Comparison of ENCODE assay signal across 14 cellular contexts in genomic region chr7:48992816-48993215, GRCh38.
DNase-seq lines count a peak whose midpoint lies in the region; ATAC-seq lines count a peak whose summit lies in the region.
"Had no signal": no experiment of that assay in that cellular context is flagged by ENCODE, and none has a peak within 500 bp of the region (broad histone marks: within the 10 kb centered on the region; RNA-seq: fewer than 3 reads in every experiment).

No MANE protein-coding gene starts in this region.

- no peak overlapping the region for H2BK120ac ChIP-seq in mesendoderm (ENCODE audit: low read depth, low read length)

- WGBS in mesendoderm (ENCODE audit: extremely low coverage, insufficient coverage, low lambda C conversion rate) = no CpG with 5 or more reads among the region's 4 CpGs

- H2BK15ac ChIP-seq in mesendoderm (replicated peaks; ENCODE audit: low read depth) = no peak overlapping the region

- H4K5ac ChIP-seq in mesendoderm (ENCODE audit: low read length) = no peak overlapping the region

- H3K9ac ChIP-seq in mesendoderm (ENCODE audit: low read length) = no peak overlapping the region
- H3K9ac ChIP-seq: BLaER1 treated with 17β-estradiol and CSF1 and Interleukin-3, amounts not matched to agents 10 nM and 100 nM had no signal

- no peak overlapping the region for H2BK5ac ChIP-seq in mesendoderm (ENCODE audit: low read length)

- no peak overlapping the region for H2AK5ac ChIP-seq in mesendoderm (ENCODE audit: low read length)

- peak overlapping the region; percentile 24 for H3K18ac ChIP-seq in mesendoderm (ENCODE audit: low read length)

- no peak overlapping the region for H3K4ac ChIP-seq in mesendoderm (ENCODE audit: low read depth, low read length)

- no peak overlapping the region for H4K8ac ChIP-seq in mesendoderm (ENCODE audit: low read depth, low read length)

- peak; percentile 8 for DNase-seq in NCI-H345 (lab: John Stamatoyannopoulos, UW)
- no peak for DNase-seq in NCI-H345 treated with DMSO at 0.1 percent for 48 hours (lab: John Stamatoyannopoulos, UW; ENCODE audit: unreplicated experiment)
- peak; percentile 59 for DNase-seq in DMS79 (lab: John Stamatoyannopoulos, UW)
- DNase-seq in RPMI8226 = peak; percentile 9
- DNase-seq in mesendoderm = no peak
- DNase-seq: ACHN; CD4-positive, CD25-positive, alpha-beta regulatory T cell; DND-41; GDM1; IMR-90 had no signal

- H3K79me2 ChIP-seq in mesendoderm (ENCODE audit: control insufficient read depth, insufficient read depth, low read length) = no peaks in the 10 kb centered on the region

- ATAC-seq in HG03095 (IDR thresholded peaks at IDR 0.05; ENCODE audit: unreplicated experiment) (no peak), HG03280 (IDR thresholded peaks at IDR 0.05; ENCODE audit: unreplicated experiment) (no peak)
- ATAC-seq: HCT116 had no signal

- no peak overlapping the region for H3K23ac ChIP-seq in mesendoderm (ENCODE audit: low read length)

- H3K27me3 ChIP-seq in mesendoderm (ENCODE audit: insufficient read depth, low read length, poor library complexity) = no peaks in the 10 kb centered on the region
- H3K27me3 ChIP-seq: BLaER1 treated with 17β-estradiol and CSF1 and Interleukin-3, amounts not matched to agents 10 nM and 100 nM had no signal

- no peak overlapping the region for H3K56ac ChIP-seq in mesendoderm (ENCODE audit: low read length)

- no peaks in the 10 kb centered on the region for H3K79me1 ChIP-seq in mesendoderm (ENCODE audit: low read length)

- no peaks in the 10 kb centered on the region for H3K36me3 ChIP-seq in mesendoderm (ENCODE audit: control insufficient read depth, insufficient read depth, low read length)
- H3K36me3 ChIP-seq: BLaER1 treated with 17β-estradiol and CSF1 and Interleukin-3, amounts not matched to agents 10 nM and 100 nM had no signal

- no peak overlapping the region for H3K4me3 ChIP-seq in mesendoderm (ENCODE audit: low read length)
- H3K4me3 ChIP-seq: BLaER1 treated with 17β-estradiol and CSF1 and Interleukin-3, amounts not matched to agents 10 nM and 100 nM had no signal

- H3K27ac ChIP-seq in mesendoderm (ENCODE audit: low read depth, low read length) = no peak overlapping the region
- H3K27ac ChIP-seq: BLaER1 treated with 17β-estradiol and CSF1 and Interleukin-3, amounts not matched to agents 10 nM and 100 nM had no signal

- no peaks in the 10 kb centered on the region for H3K4me1 ChIP-seq in mesendoderm (ENCODE audit: control insufficient read depth, low read depth, low read length)
- H3K4me1 ChIP-seq: BLaER1 treated with 17β-estradiol and CSF1 and Interleukin-3, amounts not matched to agents 10 nM and 100 nM had no signal

- no peak overlapping the region for H3K4me2 ChIP-seq in mesendoderm (ENCODE audit: low read length)
- H3K4me2 ChIP-seq: BLaER1 treated with 17β-estradiol and CSF1 and Interleukin-3, amounts not matched to agents 10 nM and 100 nM had no signal

Comparison
In these comparisons a context has a peak if more than half of its experiments do, and no peak if none do; other contexts are left out.
1. DNase-seq: peak in NCI-H345 (single experiment), DMS79 (single experiment) and RPMI8226 (single experiment); none in NCI-H345 treated with DMSO at 0.1 percent for 48 hours (single experiment) and mesendoderm (single experiment).